Comparison of ENCODE assay signal across 2 cellular contexts in genomic region chr7:957418-958220, GRCh38.
TF ChIP-seq lines count a peak whose summit lies in the region.

No MANE protein-coding gene starts in this region.

TF ChIP-seq in WTC11, 78 proteins besides CTCF, POLR2A, EP300 and RAD21:
- TF ChIP-seq GABPB1 (CRISPR knock-in tag; IDR thresholded peaks at IDR 0.05) (peak; percentile 64), MXD4 (CRISPR knock-in tag; IDR thresholded peaks at IDR 0.05; ENCODE audit: borderline replicate concordance) (no peak), SP1 (CRISPR knock-in tag; conservative IDR thresholded peaks at IDR 0.05) (0 out of 2 replicates have a peak, but pooled peaks have one; percentile 25), MAX (CRISPR knock-in tag; IDR thresholded peaks at IDR 0.05) (0 out of 2 replicates have a peak, but pooled peaks have one; percentile 51)

TF ChIP-seq in HepG2, 621 proteins besides CTCF, POLR2A, EP300 and RAD21 (continues in another document):
- TF ChIP-seq TIGD3 (CRISPR knock-in tag; IDR thresholded peaks at IDR 0.05; ENCODE audit: borderline replicate concordance) (no peak), ZNF598 (CRISPR knock-in tag; IDR thresholded peaks at IDR 0.05; ENCODE audit: borderline replicate concordance) (peak; percentile 94), KDM1A (CRISPR knock-in tag; IDR thresholded peaks at IDR 0.05) (peak; percentile 86; the same call in 1 of the 2 replicates), FOXO4 (CRISPR knock-in tag; conservative IDR thresholded peaks at IDR 0.05) (no peak), MIER3 (CRISPR knock-in tag; IDR thresholded peaks at IDR 0.05; ENCODE audit: borderline replicate concordance) (peak; percentile 61; the same call in 1 of the 2 replicates), ARID4A (CRISPR knock-in tag; IDR thresholded peaks at IDR 0.05; ENCODE audit: borderline replicate concordance) (peak; percentile 85; the same call in 1 of the 2 replicates), FOXA1 (IDR thresholded peaks at IDR 0.05) (no peak), FOXA1 (CRISPR knock-in tag; IDR thresholded peaks at IDR 0.05) (peak; percentile 42; the same call in 1 of the 2 replicates), IRF9 (CRISPR knock-in tag; IDR thresholded peaks at IDR 0.05; ENCODE audit: borderline replicate concordance) (peak; percentile 48; the same call in 1 of the 2 replicates), SOX13 (IDR thresholded peaks at IDR 0.05) (no peak), SOX13 (CRISPR knock-in tag; conservative IDR thresholded peaks at IDR 0.05 in 1 of 2, IDR thresholded peaks at IDR 0.05 in 1 of 2) (peak in 1 of 2 experiments; percentile 33; a peak in 1 of 4 replicates), FOXC1 (CRISPR knock-in tag; IDR thresholded peaks at IDR 0.05; ENCODE audit: borderline replicate concordance) (no peak; the same call in 1 of the 2 replicates), SIX1 (CRISPR knock-in tag; IDR thresholded peaks at IDR 0.05; ENCODE audit: borderline replicate concordance) (peak; percentile 32; the same call in 1 of the 2 replicates), ZNF367 (CRISPR knock-in tag; IDR thresholded peaks at IDR 0.05; ENCODE audit: borderline replicate concordance) (no peak), ERF (CRISPR knock-in tag; IDR thresholded peaks at IDR 0.05) (peak; percentile 83), NR2F6 (IDR thresholded peaks at IDR 0.05) (no peak), NR2F6 (CRISPR knock-in tag; IDR thresholded peaks at IDR 0.05) (0 out of 2 replicates have a peak, but pooled peaks have one; percentile 3), SRY (CRISPR knock-in tag; IDR thresholded peaks at IDR 0.05) (no peak; the same call in 1 of the 2 replicates), KDM5A (IDR thresholded peaks at IDR 0.05; ENCODE audit: borderline replicate concordance, low read length) (no peak), HOXD1 (CRISPR knock-in tag; IDR thresholded peaks at IDR 0.05) (no peak; the same call in 1 of the 2 replicates), ZNF589 (CRISPR knock-in tag; conservative IDR thresholded peaks at IDR 0.05) (0 out of 2 replicates have a peak, but pooled peaks have one; percentile 41), ZNF326 (CRISPR knock-in tag; IDR thresholded peaks at IDR 0.05; ENCODE audit: borderline replicate concordance) (no peak), KLF11 (CRISPR knock-in tag; IDR thresholded peaks at IDR 0.05) (peak; percentile 91; the same call in 1 of the 2 replicates), DPF2 (CRISPR knock-in tag; IDR thresholded peaks at IDR 0.05; ENCODE audit: borderline replicate concordance, low read depth) (peak; percentile 61; the same call in 1 of the 2 replicates), FOSL1 (CRISPR knock-in tag; IDR thresholded peaks at IDR 0.05; ENCODE audit: borderline replicate concordance) (no peak), REL (CRISPR knock-in tag; conservative IDR thresholded peaks at IDR 0.05) (no peak), ZFP37 (CRISPR knock-in tag; IDR thresholded peaks at IDR 0.05; ENCODE audit: borderline replicate concordance) (peak; percentile 92), JUN (CRISPR knock-in tag; IDR thresholded peaks at IDR 0.05) (peak; percentile 65), TOE1 (CRISPR knock-in tag; IDR thresholded peaks at IDR 0.05) (no peak), ZBTB39 (CRISPR knock-in tag; IDR thresholded peaks at IDR 0.05) (peak; percentile 93), ZNF225 (CRISPR knock-in tag; IDR thresholded peaks at IDR 0.05) (peak; percentile 96), GABPB1 (CRISPR knock-in tag; IDR thresholded peaks at IDR 0.05) (peak; percentile 86), BRD4 (CRISPR knock-in tag; IDR thresholded peaks at IDR 0.05) (peak; percentile 54; the same call in 1 of the 2 replicates), ZNF652 (CRISPR knock-in tag; IDR thresholded peaks at IDR 0.05; ENCODE audit: borderline replicate concordance, low read depth) (no peak; the same call in 1 of the 2 replicates), ZNF841 (CRISPR knock-in tag; IDR thresholded peaks at IDR 0.05; ENCODE audit: borderline replicate concordance) (no peak), CEBPG (CRISPR knock-in tag; IDR thresholded peaks at IDR 0.05) (peak; percentile 99), ZNF207 (IDR thresholded peaks at IDR 0.05; ENCODE audit: borderline replicate concordance) (no peak), RBAK (CRISPR knock-in tag; IDR thresholded peaks at IDR 0.05) (no peak), ELF3 (CRISPR knock-in tag; IDR thresholded peaks at IDR 0.05) (peak; percentile 82), KLF12 (CRISPR knock-in tag; IDR thresholded peaks at IDR 0.05; ENCODE audit: borderline replicate concordance) (peak; percentile 95), ZNF557 (CRISPR knock-in tag; IDR thresholded peaks at IDR 0.05) (peak; percentile 78; the same call in 1 of the 2 replicates), ZNF260 (CRISPR knock-in tag; IDR thresholded peaks at IDR 0.05; ENCODE audit: borderline replicate concordance, low read depth) (no peak), PRMT3 (CRISPR knock-in tag; IDR thresholded peaks at IDR 0.05; ENCODE audit: borderline replicate concordance, low read depth) (no peak), SYNCRIP (IDR thresholded peaks at IDR 0.05; ENCODE audit: insufficient read depth, low read depth, low read length) (no peak), ZNF12 (CRISPR knock-in tag; IDR thresholded peaks at IDR 0.05) (0 out of 2 replicates have a peak, but pooled peaks have one; percentile 14), NCOA1 (CRISPR knock-in tag; IDR thresholded peaks at IDR 0.05) (peak; percentile 56; the same call in 1 of the 2 replicates)
- TF ChIP-seq, protein P1, sequence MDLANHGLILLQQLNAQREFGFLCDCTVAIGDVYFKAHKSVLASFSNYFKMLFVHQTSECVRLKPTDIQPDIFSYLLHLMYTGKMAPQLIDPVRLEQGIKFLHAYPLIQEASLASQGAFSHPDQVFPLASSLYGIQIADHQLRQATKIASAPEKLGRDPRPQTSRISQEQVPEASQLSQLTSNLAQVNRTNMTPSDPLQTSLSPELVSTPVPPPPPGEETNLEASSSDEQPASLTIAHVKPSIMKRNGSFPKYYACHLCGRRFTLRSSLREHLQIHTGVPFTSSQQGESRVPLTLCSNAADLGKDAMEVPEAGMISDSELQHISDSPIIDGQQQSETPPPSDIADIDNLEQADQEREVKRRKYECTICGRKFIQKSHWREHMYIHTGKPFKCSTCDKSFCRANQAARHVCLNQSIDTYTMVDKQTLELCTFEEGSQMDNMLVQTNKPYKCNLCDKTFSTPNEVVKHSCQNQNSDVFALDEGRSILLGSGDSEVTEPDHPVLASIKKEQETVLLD (CRISPR knock-in tag; IDR thresholded peaks at IDR 0.05; ENCODE audit: low read depth), result no peak
- TF ChIP-seq, protein P2, sequence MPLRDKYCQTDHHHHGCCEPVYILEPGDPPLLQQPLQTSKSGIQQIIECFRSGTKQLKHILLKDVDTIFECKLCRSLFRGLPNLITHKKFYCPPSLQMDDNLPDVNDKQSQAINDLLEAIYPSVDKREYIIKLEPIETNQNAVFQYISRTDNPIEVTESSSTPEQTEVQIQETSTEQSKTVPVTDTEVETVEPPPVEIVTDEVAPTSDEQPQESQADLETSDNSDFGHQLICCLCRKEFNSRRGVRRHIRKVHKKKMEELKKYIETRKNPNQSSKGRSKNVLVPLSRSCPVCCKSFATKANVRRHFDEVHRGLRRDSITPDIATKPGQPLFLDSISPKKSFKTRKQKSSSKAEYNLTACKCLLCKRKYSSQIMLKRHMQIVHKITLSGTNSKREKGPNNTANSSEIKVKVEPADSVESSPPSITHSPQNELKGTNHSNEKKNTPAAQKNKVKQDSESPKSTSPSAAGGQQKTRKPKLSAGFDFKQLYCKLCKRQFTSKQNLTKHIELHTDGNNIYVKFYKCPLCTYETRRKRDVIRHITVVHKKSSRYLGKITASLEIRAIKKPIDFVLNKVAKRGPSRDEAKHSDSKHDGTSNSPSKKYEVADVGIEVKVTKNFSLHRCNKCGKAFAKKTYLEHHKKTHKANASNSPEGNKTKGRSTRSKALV (CRISPR knock-in tag; IDR thresholded peaks at IDR 0.05), result peak; percentile 89; the same call in 1 of the 2 replicates
- TF ChIP-seq, protein P3, sequence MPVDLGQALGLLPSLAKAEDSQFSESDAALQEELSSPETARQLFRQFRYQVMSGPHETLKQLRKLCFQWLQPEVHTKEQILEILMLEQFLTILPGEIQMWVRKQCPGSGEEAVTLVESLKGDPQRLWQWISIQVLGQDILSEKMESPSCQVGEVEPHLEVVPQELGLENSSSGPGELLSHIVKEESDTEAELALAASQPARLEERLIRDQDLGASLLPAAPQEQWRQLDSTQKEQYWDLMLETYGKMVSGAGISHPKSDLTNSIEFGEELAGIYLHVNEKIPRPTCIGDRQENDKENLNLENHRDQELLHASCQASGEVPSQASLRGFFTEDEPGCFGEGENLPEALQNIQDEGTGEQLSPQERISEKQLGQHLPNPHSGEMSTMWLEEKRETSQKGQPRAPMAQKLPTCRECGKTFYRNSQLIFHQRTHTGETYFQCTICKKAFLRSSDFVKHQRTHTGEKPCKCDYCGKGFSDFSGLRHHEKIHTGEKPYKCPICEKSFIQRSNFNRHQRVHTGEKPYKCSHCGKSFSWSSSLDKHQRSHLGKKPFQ (CRISPR knock-in tag; IDR thresholded peaks at IDR 0.05; ENCODE audit: insufficient replicate concordance), result peak; percentile 88
- TF ChIP-seq, protein P4, sequence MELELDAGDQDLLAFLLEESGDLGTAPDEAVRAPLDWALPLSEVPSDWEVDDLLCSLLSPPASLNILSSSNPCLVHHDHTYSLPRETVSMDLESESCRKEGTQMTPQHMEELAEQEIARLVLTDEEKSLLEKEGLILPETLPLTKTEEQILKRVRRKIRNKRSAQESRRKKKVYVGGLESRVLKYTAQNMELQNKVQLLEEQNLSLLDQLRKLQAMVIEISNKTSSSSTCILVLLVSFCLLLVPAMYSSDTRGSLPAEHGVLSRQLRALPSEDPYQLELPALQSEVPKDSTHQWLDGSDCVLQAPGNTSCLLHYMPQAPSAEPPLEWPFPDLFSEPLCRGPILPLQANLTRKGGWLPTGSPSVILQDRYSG (CRISPR knock-in tag; IDR thresholded peaks at IDR 0.05), result peak; percentile 70; the same call in 1 of the 2 replicates
